In the genomic region with DNA sequence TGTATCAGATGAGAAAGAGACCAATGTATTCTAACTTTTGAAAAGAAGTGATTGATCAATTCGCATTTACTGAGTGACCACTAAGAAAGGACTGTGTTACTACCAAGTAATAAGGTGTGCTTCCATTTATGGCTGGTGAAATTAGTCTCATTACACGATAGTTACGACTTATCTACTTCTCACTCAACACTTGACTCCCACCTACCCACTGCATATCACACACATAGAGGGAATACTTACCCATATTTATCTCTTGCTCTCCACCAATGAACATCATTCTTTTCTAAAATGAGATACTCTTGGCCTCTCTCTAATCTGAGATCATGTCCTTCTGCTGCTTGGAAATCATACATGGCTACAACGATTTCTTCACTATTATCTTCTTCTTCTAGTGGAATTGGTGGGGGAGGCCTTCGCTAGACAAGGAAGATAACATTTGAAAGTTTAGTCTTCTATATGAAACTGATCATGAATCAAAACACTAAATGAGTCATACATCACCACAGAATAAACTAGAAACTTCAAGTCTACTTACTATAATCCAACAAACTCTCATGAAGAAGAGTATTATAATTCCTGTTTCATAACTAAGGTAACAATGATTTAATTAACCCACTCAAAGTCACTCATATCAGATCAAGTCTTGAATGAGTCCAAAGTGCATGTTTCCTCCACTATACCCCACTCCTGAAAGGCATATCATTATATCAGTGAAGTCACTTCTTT, we compare ENCODE assay signal across 25 cellular contexts. TPM values are rescaled to one million over a fixed set of nuclear protein-coding genes. Genes with fewer than 3 reads are reported as not detected.
DNase-seq lines count a peak whose midpoint lies in the region; ATAC-seq and TF ChIP-seq lines count a peak whose summit lies in the region.
"Had no signal": no experiment of that assay in that cellular context is flagged by ENCODE, and none has a peak within 500 bp of the region (broad histone marks: within the 10 kb centered on the region; RNA-seq: fewer than 3 reads in every experiment).

No MANE protein-coding gene starts in this region.

- POLR2A ChIA-PET in Caco-2 (lab: Charles Lee): no interaction called here

- BruUV-seq in Caco-2 (replicated peaks; lab: Mats Ljungman, UMichigan): no TSS peak

- H3K4me3 Mint-ChIP-seq in Caco-2 (ENCODE audit: unreplicated experiment): no peak overlapping the region
- H3K4me3 Mint-ChIP-seq: CD4-positive, alpha-beta memory T cell; H9; natural killer cell had no signal

- DNase-seq in iris pigment epithelial cell (ENCODE audit: low read depth) (peak; percentile 12), Caco-2 (no peak), hippocampal formation (lab: John Stamatoyannopoulos, UW) (no peak)
- DNase-seq in stimulated activated CD4-positive, alpha-beta T cell treated with anti-CD3 and anti-CD28 coated beads, Interleukin-4, amount 100 ng/mL, for 1 hour: no peak
- DNase-seq: activated CD4-positive, alpha-beta T cell treated with anti-CD3 and anti-CD28 coated beads, Interleukin-2, amount 50 U/mL, for 1 hour; activated CD8-positive, alpha-beta memory T cell treated with anti-CD3 and anti-CD28 coated beads, Interleukin-2, amount 50 U/mL, for 48 hours; amygdala; CD4-positive, alpha-beta memory T cell; DMS 273 treated with DMSO at 0.1 percent for 48 hours; H9; kidney; midbrain; natural killer cell; NCI-H1092 treated with DMSO at 0.1 percent for 48 hours; NCI-H2029; NCI-H345; NCI-H748 treated with DMSO at 0.1 percent for 48 hours; retina; SK-N-SH; stimulated activated naive CD4-positive, alpha-beta T cell treated with Interleukin-2 at 50 U/mL for 16 hours; thyroid gland had no signal

- peak; percentile 56 for ATAC-seq in GM18498 (IDR thresholded peaks at IDR 0.05; ENCODE audit: unreplicated experiment)
- ATAC-seq in GM18858 (IDR thresholded peaks at IDR 0.05; ENCODE audit: unreplicated experiment): peak; percentile 48
- ATAC-seq in HG03565 (IDR thresholded peaks at IDR 0.05; ENCODE audit: unreplicated experiment): peak; percentile 50
- ATAC-seq: natural killer cell had no signal

- H3K9me3 Mint-ChIP-seq in Caco-2 (ENCODE audit: unreplicated experiment): no peaks in the 10 kb centered on the region
- H3K9me3 Mint-ChIP-seq: CD4-positive, alpha-beta memory T cell; H9; natural killer cell had no signal

- no peaks in the 10 kb centered on the region for H3K27me3 Mint-ChIP-seq in Caco-2 (ENCODE audit: insufficient read depth, unreplicated experiment)
- H3K27me3 Mint-ChIP-seq: CD4-positive, alpha-beta memory T cell had no signal

- peaks cover 1% of the 10 kb centered on the region for H3K4me1 Mint-ChIP-seq in Caco-2 (ENCODE audit: low read depth, unreplicated experiment)
- H3K4me1 Mint-ChIP-seq: CD4-positive, alpha-beta memory T cell; H9; natural killer cell had no signal

- H3K36me3 ChIP-seq in Caco-2 (ENCODE audit: control insufficient read depth, insufficient read depth, low read length): no peaks in the 10 kb centered on the region
- H3K36me3 ChIP-seq: cardiac muscle cell, thyroid gland had no signal

- H3K4me3 ChIP-seq in Caco-2 (ENCODE audit: low read depth, low read length): no peak overlapping the region
- H3K4me3 ChIP-seq: cardiac muscle cell, thyroid gland had no signal

- TF ChIP-seq CTCF in Caco-2 (IDR thresholded peaks at IDR 0.05; ENCODE audit: insufficient read depth in 1 of 2, low read depth in 1 of 2, low read length in 1 of 2, severe bottlenecking in 1 of 2, unreplicated experiment in 1 of 2): no peak

- CTCF ChIA-PET in Caco-2 (lab: Charles Lee): no interaction called here

- H3K4me1 ChIP-seq in Caco-2: no peaks in the 10 kb centered on the region
- H3K4me1 ChIP-seq: thyroid gland had no signal

- H3K36me3 Mint-ChIP-seq in Caco-2 (ENCODE audit: insufficient read depth, unreplicated experiment): no peaks in the 10 kb centered on the region
- H3K36me3 Mint-ChIP-seq: natural killer cell had no signal

- no peaks in the 10 kb centered on the region for H3K9me3 ChIP-seq in Caco-2
- H3K9me3 ChIP-seq: SK-N-SH, thyroid gland had no signal

- H3K27ac Mint-ChIP-seq in Caco-2 (ENCODE audit: unreplicated experiment): no peak overlapping the region
- H3K27ac Mint-ChIP-seq: CD4-positive, alpha-beta memory T cell; H9; natural killer cell had no signal

- intact Hi-C loops in Caco-2 (cut with micrococcal nuclease; ENCODE audit: unreplicated experiment): no loop called here

- H3K27me3 ChIP-seq in Caco-2 (replicated peaks; ENCODE audit: control insufficient read depth, insufficient read depth, low read length): no peaks in the 10 kb centered on the region
- H3K27me3 ChIP-seq: cardiac muscle cell, thyroid gland had no signal

RNA-seq across cellular contexts. Expression of a gene that starts 33.7 kb away (rescaled TPM):
- 0.63 and 1.7 TPM in 2 replicates for total RNA-seq in Caco-2 (2022)
